Comparison of ENCODE assay signal across 11 cellular contexts in the genomic region with DNA sequence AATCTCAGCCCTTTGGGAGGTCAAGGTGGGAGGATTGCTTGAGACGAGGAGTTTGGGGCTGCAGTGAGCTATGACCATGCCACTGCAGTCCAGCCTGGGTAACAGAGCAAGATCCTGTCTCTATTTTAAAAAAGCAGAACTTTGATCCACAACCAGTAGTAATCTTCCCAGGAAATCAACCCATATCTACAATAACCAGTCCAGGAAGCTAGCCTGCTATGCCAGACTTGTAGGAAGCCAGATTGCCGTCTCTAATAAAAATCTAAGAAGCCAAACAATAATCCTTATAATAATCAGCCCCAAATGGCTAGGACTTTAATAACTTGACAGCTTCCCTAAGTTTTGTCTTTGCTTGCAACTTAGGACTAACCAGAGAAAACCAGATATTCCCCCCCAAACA.
"Had no signal": no experiment of that assay in that cellular context is flagged by ENCODE, and none has a peak within 500 bp of the region (broad histone marks: within the 10 kb centered on the region; RNA-seq: fewer than 3 reads in every experiment).

No MANE protein-coding gene starts in this region.

- ATAC-seq: GM23338, HCT116 had no signal

- DNase-seq: GM23248, GOT3, H7, H9, HCEC 1CT, HFFc6 had no signal

- H3K4me1 ChIP-seq: HAP-1 had no signal

- H3K9ac ChIP-seq: GM23248 had no signal

- H3K36me3 ChIP-seq: HAP-1 had no signal

- H3K9me3 ChIP-seq: HAP-1 had no signal

- H2AFZ ChIP-seq: GM23248, GM23338 had no signal

- H3K4me2 ChIP-seq: GM23338 had no signal

- FAIRE-seq: H1, H54 had no signal

- H3K4me3 ChIP-seq: GM23248, GM23338, HAP-1 had no signal

- H3K27ac ChIP-seq: GM23248 had no signal
